1 cellular context compared by ENCODE assay signal in genomic region chr4:146521543-146522097, GRCh38.
TF ChIP-seq lines count a peak whose summit lies in the region.

A gene with protein sequence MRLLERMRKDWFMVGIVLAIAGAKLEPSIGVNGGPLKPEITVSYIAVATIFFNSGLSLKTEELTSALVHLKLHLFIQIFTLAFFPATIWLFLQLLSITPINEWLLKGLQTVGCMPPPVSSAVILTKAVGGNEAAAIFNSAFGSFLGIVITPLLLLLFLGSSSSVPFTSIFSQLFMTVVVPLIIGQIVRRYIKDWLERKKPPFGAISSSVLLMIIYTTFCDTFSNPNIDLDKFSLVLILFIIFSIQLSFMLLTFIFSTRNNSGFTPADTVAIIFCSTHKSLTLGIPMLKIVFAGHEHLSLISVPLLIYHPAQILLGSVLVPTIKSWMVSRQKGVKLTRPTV (minus strand): TSS chr4:146521940. CDS start chr4:146521717, 223 bp downstream.

TF ChIP-seq in GM12878, 131 proteins besides CTCF, POLR2A, EP300 and RAD21 (continued from another document and continues in another):
- TF ChIP-seq IKZF1 (conservative IDR thresholded peaks at IDR 0.05) (no peak), WRNIP1 (IDR thresholded peaks at IDR 0.05; ENCODE audit: borderline replicate concordance, low read depth, low read length) (no peak), CBFB (IDR thresholded peaks at IDR 0.05; ENCODE audit: low read depth) (no peak), RUNX3 (IDR thresholded peaks at IDR 0.05; ENCODE audit: low read length) (0 out of 2 replicates have a peak, but pooled peaks have one; percentile 28), MTA2 (IDR thresholded peaks at IDR 0.05; ENCODE audit: low read depth) (no peak), SIN3A (IDR thresholded peaks at IDR 0.05; ENCODE audit: low read depth, low read length) (0 out of 2 replicates have a peak, but pooled peaks have one; percentile 6), ZSCAN29 (IDR thresholded peaks at IDR 0.05) (no peak), EGR1 (IDR thresholded peaks at IDR 0.05; ENCODE audit: borderline replicate concordance in 1 of 2, low read depth in 2 of 2, low read length in 2 of 2) (peak in 1 of 2 experiments; percentile 88; a peak in 2 of 3 replicates), SREBF2 (IDR thresholded peaks at IDR 0.05; ENCODE audit: low read length) (no peak), ZBTB4 (CRISPR knock-in tag; IDR thresholded peaks at IDR 0.05) (no peak), ZBTB11 (CRISPR knock-in tag; IDR thresholded peaks at IDR 0.05) (no peak), ATF3 (IDR thresholded peaks at IDR 0.05; ENCODE audit: borderline replicate concordance, extremely low read depth, low read depth, low read length) (no peak), NRF1 (conservative IDR thresholded peaks at IDR 0.05; ENCODE audit: low read depth, low read length) (no peak), FOXK2 (IDR thresholded peaks at IDR 0.05) (no peak), RBBP5 (conservative IDR thresholded peaks at IDR 0.05) (0 out of 2 replicates have a peak, but pooled peaks have one; percentile 49), STAT1 (conservative IDR thresholded peaks at IDR 0.05) (no peak), SMAD1 (IDR thresholded peaks at IDR 0.05; ENCODE audit: low read depth, partially characterized antibody) (no peak), TCF7 (IDR thresholded peaks at IDR 0.05; ENCODE audit: borderline replicate concordance) (no peak), NFYA (IDR thresholded peaks at IDR 0.05; ENCODE audit: borderline replicate concordance, low read depth, low read length) (no peak), CBX5 (IDR thresholded peaks at IDR 0.05; ENCODE audit: low read depth) (no peak), TCF3 (IDR thresholded peaks at IDR 0.05; ENCODE audit: borderline replicate concordance, insufficient read depth, low read depth, low read length) (no peak), KLF5 (IDR thresholded peaks at IDR 0.05; ENCODE audit: partially characterized antibody) (no peak), HDAC2 (IDR thresholded peaks at IDR 0.05) (no peak), ZNF274 (IDR thresholded peaks at IDR 0.05; ENCODE audit: insufficient read depth, insufficient read length) (no peak), ZBTB33 (IDR thresholded peaks at IDR 0.05) (no peak), IRF3 (IDR thresholded peaks at IDR 0.05) (no peak), ZNF207 (IDR thresholded peaks at IDR 0.05; ENCODE audit: borderline replicate concordance) (no peak), CREB1 (IDR thresholded peaks at IDR 0.05; ENCODE audit: low read depth) (peak; percentile 49; the same call in 1 of the 2 replicates), POU2F2 (IDR thresholded peaks at IDR 0.05; ENCODE audit: borderline replicate concordance, low read depth, low read length) (no peak), CHD4 (IDR thresholded peaks at IDR 0.05) (no peak), JUNB (IDR thresholded peaks at IDR 0.05) (no peak), RFX5 (IDR thresholded peaks at IDR 0.05; ENCODE audit: low read depth, low read length) (no peak), NR2F1 (conservative IDR thresholded peaks at IDR 0.05) (no peak), SRF (IDR thresholded peaks at IDR 0.05; ENCODE audit: low read depth in 2 of 2, low read length in 2 of 2) (peak in 1 of 2 experiments; percentile 82; a peak in 2 of 4 replicates), SMAD5 (IDR thresholded peaks at IDR 0.05; ENCODE audit: low read depth) (no peak), YY1 (IDR thresholded peaks at IDR 0.05; ENCODE audit: low read depth, low read length) (peak; percentile 98), ZNF622 (IDR thresholded peaks at IDR 0.05) (no peak), MXI1 (IDR thresholded peaks at IDR 0.05; ENCODE audit: low read depth, low read length) (no peak)
- TF ChIP-seq, protein P1, sequence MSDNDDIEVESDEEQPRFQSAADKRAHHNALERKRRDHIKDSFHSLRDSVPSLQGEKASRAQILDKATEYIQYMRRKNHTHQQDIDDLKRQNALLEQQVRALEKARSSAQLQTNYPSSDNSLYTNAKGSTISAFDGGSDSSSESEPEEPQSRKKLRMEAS (IDR thresholded peaks at IDR 0.05; ENCODE audit: low read depth, low read length) = no peak; the same call in 1 of the 2 replicates
- TF ChIP-seq, protein P2, sequence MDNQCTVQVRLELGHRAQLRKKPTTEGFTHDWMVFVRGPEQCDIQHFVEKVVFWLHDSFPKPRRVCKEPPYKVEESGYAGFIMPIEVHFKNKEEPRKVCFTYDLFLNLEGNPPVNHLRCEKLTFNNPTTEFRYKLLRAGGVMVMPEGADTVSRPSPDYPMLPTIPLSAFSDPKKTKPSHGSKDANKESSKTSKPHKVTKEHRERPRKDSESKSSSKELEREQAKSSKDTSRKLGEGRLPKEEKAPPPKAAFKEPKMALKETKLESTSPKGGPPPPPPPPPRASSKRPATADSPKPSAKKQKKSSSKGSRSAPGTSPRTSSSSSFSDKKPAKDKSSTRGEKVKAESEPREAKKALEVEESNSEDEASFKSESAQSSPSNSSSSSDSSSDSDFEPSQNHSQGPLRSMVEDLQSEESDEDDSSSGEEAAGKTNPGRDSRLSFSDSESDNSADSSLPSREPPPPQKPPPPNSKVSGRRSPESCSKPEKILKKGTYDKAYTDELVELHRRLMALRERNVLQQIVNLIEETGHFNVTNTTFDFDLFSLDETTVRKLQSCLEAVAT (IDR thresholded peaks at IDR 0.05) = 0 out of 2 replicates have a peak, but pooled peaks have one; percentile 44
- TF ChIP-seq, protein P3, sequence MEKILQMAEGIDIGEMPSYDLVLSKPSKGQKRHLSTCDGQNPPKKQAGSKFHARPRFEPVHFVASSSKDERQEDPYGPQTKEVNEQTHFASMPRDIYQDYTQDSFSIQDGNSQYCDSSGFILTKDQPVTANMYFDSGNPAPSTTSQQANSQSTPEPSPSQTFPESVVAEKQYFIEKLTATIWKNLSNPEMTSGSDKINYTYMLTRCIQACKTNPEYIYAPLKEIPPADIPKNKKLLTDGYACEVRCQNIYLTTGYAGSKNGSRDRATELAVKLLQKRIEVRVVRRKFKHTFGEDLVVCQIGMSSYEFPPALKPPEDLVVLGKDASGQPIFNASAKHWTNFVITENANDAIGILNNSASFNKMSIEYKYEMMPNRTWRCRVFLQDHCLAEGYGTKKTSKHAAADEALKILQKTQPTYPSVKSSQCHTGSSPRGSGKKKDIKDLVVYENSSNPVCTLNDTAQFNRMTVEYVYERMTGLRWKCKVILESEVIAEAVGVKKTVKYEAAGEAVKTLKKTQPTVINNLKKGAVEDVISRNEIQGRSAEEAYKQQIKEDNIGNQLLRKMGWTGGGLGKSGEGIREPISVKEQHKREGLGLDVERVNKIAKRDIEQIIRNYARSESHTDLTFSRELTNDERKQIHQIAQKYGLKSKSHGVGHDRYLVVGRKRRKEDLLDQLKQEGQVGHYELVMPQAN (conservative IDR thresholded peaks at IDR 0.05) = peak; percentile 57; the same call in 1 of the 2 replicates
- TF ChIP-seq, protein P4, sequence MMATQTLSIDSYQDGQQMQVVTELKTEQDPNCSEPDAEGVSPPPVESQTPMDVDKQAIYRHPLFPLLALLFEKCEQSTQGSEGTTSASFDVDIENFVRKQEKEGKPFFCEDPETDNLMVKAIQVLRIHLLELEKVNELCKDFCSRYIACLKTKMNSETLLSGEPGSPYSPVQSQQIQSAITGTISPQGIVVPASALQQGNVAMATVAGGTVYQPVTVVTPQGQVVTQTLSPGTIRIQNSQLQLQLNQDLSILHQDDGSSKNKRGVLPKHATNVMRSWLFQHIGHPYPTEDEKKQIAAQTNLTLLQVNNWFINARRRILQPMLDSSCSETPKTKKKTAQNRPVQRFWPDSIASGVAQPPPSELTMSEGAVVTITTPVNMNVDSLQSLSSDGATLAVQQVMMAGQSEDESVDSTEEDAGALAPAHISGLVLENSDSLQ (IDR thresholded peaks at IDR 0.05) = no peak
- TF ChIP-seq, protein P5, sequence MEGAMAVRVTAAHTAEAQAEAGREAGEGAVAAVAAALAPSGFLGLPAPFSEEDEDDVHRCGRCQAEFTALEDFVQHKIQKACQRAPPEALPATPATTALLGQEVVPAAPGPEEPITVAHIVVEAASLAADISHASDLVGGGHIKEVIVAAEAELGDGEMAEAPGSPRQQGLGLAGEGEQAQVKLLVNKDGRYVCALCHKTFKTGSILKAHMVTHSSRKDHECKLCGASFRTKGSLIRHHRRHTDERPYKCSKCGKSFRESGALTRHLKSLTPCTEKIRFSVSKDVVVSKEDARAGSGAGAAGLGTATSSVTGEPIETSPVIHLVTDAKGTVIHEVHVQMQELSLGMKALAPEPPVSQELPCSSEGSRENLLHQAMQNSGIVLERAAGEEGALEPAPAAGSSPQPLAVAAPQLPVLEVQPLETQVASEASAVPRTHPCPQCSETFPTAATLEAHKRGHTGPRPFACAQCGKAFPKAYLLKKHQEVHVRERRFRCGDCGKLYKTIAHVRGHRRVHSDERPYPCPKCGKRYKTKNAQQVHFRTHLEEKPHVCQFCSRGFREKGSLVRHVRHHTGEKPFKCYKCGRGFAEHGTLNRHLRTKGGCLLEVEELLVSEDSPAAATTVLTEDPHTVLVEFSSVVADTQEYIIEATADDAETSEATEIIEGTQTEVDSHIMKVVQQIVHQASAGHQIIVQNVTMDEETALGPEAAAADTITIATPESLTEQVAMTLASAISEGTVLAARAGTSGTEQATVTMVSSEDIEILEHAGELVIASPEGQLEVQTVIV (IDR thresholded peaks at IDR 0.05; ENCODE audit: borderline replicate concordance, partially characterized antibody) = no peak
